8 cellular contexts compared by ENCODE assay signal in genomic region chr2:223779877-223780276, GRCh38. TPM values are rescaled to one million over a fixed set of nuclear protein-coding genes. Genes with fewer than 3 reads are reported as not detected.
DNase-seq lines count a peak whose midpoint lies in the region; ATAC-seq, FAIRE-seq and TF ChIP-seq lines count a peak whose summit lies in the region.

No MANE protein-coding gene starts in this region.

- no peak overlapping the region for H3K9ac ChIP-seq in trophoblast cell (ENCODE audit: low read length)

- no peaks in the 10 kb centered on the region for H3K9me3 ChIP-seq in trophoblast cell (ENCODE audit: insufficient read depth, low read depth, low read length)
- H3K9me3 ChIP-seq in vagina = no peaks in the 10 kb centered on the region

- H2BK12ac ChIP-seq in trophoblast cell (ENCODE audit: low read length) = no peak overlapping the region

- no peak overlapping the region for H3K4ac ChIP-seq in trophoblast cell (ENCODE audit: low read depth, low read length)

- H3K4me2 ChIP-seq in trophoblast cell (ENCODE audit: low read length) = no peak overlapping the region

- H4K91ac ChIP-seq in trophoblast cell (ENCODE audit: low read depth, low read length) = no peak overlapping the region

- H2AK5ac ChIP-seq in trophoblast cell (ENCODE audit: low read length) = no peak overlapping the region

- no peak overlapping the region for H2AFZ ChIP-seq in trophoblast cell (ENCODE audit: insufficient read depth, low read length, poor library complexity)

- no peak overlapping the region for H4K12ac ChIP-seq in trophoblast cell (ENCODE audit: low read depth, low read length)

- no peak overlapping the region for H3K18ac ChIP-seq in trophoblast cell (ENCODE audit: low read length)

- ATAC-seq in HG03521 (IDR thresholded peaks at IDR 0.05; ENCODE audit: unreplicated experiment) (peak; percentile 68), Right ventricle myocardium superior (ENCODE audit: poor library complexity) (no peak)

- H3K27ac ChIP-seq in trophoblast cell (ENCODE audit: low read depth, low read length) (no peak overlapping the region), vagina (no peak overlapping the region)

- H4K8ac ChIP-seq in trophoblast cell (ENCODE audit: low read depth, low read length) = no peak overlapping the region

- H3K79me1 ChIP-seq in trophoblast cell (ENCODE audit: low read length) = peaks cover 3% of the 10 kb centered on the region

- H3K4me3 ChIP-seq in trophoblast cell (ENCODE audit: low read depth, low read length) = no peak overlapping the region
- H3K4me3 ChIP-seq in vagina = no peak overlapping the region

- H2BK5ac ChIP-seq in trophoblast cell (ENCODE audit: low read depth, low read length, poor library complexity) = no peak overlapping the region

- intact Hi-C loops in vagina (cut with DNase I) = no loop called here
- intact Hi-C loops in Right ventricle myocardium superior (cut with DNase I) = no loop called here

- H3K27me3 ChIP-seq in trophoblast cell (ENCODE audit: insufficient read depth, low read length) (no peaks in the 10 kb centered on the region), vagina (no peaks in the 10 kb centered on the region)

- no peak for TF ChIP-seq CTCF in vagina (IDR thresholded peaks at IDR 0.05)

- H3K4me1 ChIP-seq in trophoblast cell (ENCODE audit: control insufficient read depth in 1 of 2, insufficient read depth in 2 of 2, low read length in 2 of 2) = peaks cover 7 to 10% of the 10 kb centered on the region in 2 experiments
- H3K4me1 ChIP-seq in vagina = no peaks in the 10 kb centered on the region

- FAIRE-seq in GM19239 (lab: Jason Lieb, UNC) = peak; percentile 89

- H3K79me2 ChIP-seq in trophoblast cell (ENCODE audit: control insufficient read depth, insufficient read depth, low read length, poor library complexity) = peaks cover 1% of the 10 kb centered on the region

- TF ChIP-seq POLR2A in vagina (IDR thresholded peaks at IDR 0.05) = no peak

- WGBS in trophoblast cell (ENCODE audit: extremely low coverage, insufficient coverage, insufficient read length) = no CpG with 5 or more reads among the region's 7 CpGs

- H3K36me3 ChIP-seq in trophoblast cell (ENCODE audit: control insufficient read depth in 1 of 2, insufficient read depth in 2 of 2, low read length in 2 of 2) (no peaks in the 10 kb centered on the region), vagina (no peaks in the 10 kb centered on the region)

- H3K23ac ChIP-seq in trophoblast cell (ENCODE audit: low read length) = no peak overlapping the region

- H2BK120ac ChIP-seq in trophoblast cell (ENCODE audit: insufficient read depth, low read length, poor library complexity) = no peak overlapping the region

- no peak overlapping the region for H3K14ac ChIP-seq in trophoblast cell (ENCODE audit: low read length)

- DNase-seq in CD1c-positive myeloid dendritic cell (ENCODE audit: extremely low spot score) (peak; percentile 62), GM19239 (ENCODE audit: insufficient read length, low spot score) (peak; percentile 52), SW 1271 (lab: John Stamatoyannopoulos, UW) (peak; percentile 8 to 37), trophoblast cell (peak; percentile 13 to 64), vagina (ENCODE audit: extremely low spot score in 2 of 2) (no peak), Right ventricle myocardium superior (no peak)
- peak; percentile 21 for DNase-seq in central memory CD4-positive, alpha-beta T cell

RNA-seq across cellular contexts. Expression of gene AP1S3, which starts 57.5 kb away (rescaled TPM):
- 3.3 and 4.1 TPM in 2 replicates for polyA plus RNA-seq in trophoblast cell (2013)
- 9.8 TPM for total RNA-seq in vagina
- 0.16 TPM for total RNA-seq in Right ventricle myocardium superior

Comparison
In these comparisons a context has a peak if more than half of its experiments do, and no peak if none do; other contexts are left out.
1. DNase-seq: peak in CD1c-positive myeloid dendritic cell (single experiment), GM19239 (single experiment), SW 1271 (2 of 2), central memory CD4-positive, alpha-beta T cell (single experiment) and trophoblast cell (2 of 2); none in vagina (0 of 2) and Right ventricle myocardium superior (single experiment).